Comparison of ENCODE assay signal across 7 cellular contexts in the genomic region with DNA sequence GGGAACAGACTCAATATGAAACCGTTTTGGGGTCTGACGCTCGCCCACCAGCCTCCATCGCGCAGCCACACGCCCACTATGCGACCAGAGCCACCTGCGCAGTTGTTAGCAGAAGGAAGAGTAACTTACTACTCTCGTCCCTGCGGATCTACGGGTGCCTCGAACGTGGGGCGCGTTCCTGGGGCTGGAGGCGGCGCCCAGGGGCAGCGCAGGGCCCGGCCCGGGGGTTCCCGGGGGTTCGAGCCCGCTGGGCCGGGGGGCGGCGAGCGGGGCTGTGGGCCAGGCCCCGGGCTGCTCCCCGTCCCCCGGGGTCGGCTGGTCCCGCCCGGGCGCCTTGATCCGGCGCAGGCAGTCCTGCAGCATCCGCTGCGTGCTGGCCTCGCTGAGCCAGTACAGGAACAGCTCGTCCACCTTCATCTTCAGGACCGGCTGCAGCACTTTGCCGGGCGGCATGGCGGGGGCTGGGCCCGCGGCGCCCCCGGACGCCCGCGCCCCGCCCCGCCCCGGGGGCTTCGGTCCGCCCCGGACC.
A peak's percentile ranks its signal among the peaks of the same experiment; 100 is the strongest.
DNase-seq lines count a peak whose midpoint lies in the region; ATAC-seq lines count a peak whose summit lies in the region.

No MANE protein-coding gene starts in this region.

- ATAC-seq in GM19372 (IDR thresholded peaks at IDR 0.05; ENCODE audit: low read depth, unreplicated experiment): peak; percentile 23
- ATAC-seq in HG03135 (IDR thresholded peaks at IDR 0.05; ENCODE audit: unreplicated experiment): peak; percentile 37

- peak; percentile 38 for DNase-seq in activated CD8-positive, alpha-beta memory T cell treated with anti-CD3 and anti-CD28 coated beads, Interleukin-2, amount 50 U/mL, for 4 hours
- DNase-seq in germinal center (ENCODE audit: low spot score) (peak; percentile 40), NCI-H2081 treated with DMSO at 0.1 percent for 48 hours (lab: John Stamatoyannopoulos, UW) (no peak), hypothalamus (lab: John Stamatoyannopoulos, UW) (no peak)
- peak; percentile 10 to 31 for DNase-seq in stimulated activated CD4-positive, alpha-beta T cell treated with anti-CD3 and anti-CD28 coated beads, Interleukin-15, amount 100 ng/mL, for 48 hours (ENCODE audit: low read depth in 2 of 2)

Comparison
In these comparisons a context has a peak if more than half of its experiments do, and no peak if none do; other contexts are left out.
1. DNase-seq: peak in activated CD8-positive, alpha-beta memory T cell treated with anti-CD3 and anti-CD28 coated beads, Interleukin-2, amount 50 U/mL, for 4 hours (single experiment), germinal center (single experiment) and stimulated activated CD4-positive, alpha-beta T cell treated with anti-CD3 and anti-CD28 coated beads, Interleukin-15, amount 100 ng/mL, for 48 hours (2 of 2); none in NCI-H2081 treated with DMSO at 0.1 percent for 48 hours (single experiment) and hypothalamus (0 of 51).